ENCODE assay signal across 23 cellular contexts in genomic region chr5:33092719-33093118, GRCh38.
"Had no signal": no experiment of that assay in that cellular context is flagged by ENCODE, and none has a peak within 500 bp of the region (broad histone marks: within the 10 kb centered on the region; RNA-seq: fewer than 3 reads in every experiment).

No MANE protein-coding gene starts in this region.

- H3K9me3 Mint-ChIP-seq: activated naive CD8-positive, alpha-beta T cell treated with anti-CD3 and anti-CD28 coated beads, Interleukin-2, amount 50 U/mL, for 24 hours had no signal

- H3K4me3 ChIP-seq: colonic mucosa, gastrocnemius medialis, spleen, testis, transverse colon, uterus had no signal

- ATAC-seq: activated CD4-positive, CD25-positive, alpha-beta regulatory T cell treated with anti-CD3 and anti-CD28 coated beads, Interleukin-2, amount 50 U/mL, for 24 hours; activated naive CD8-positive, alpha-beta T cell treated with anti-CD3 and anti-CD28 coated beads, Interleukin-2, amount 50 U/mL, for 24 hours; gastrocnemius medialis; left ventricle myocardium superior; naive thymus-derived CD4-positive, alpha-beta T cell; right cardiac atrium; stimulated activated naive CD8-positive, alpha-beta T cell treated with anti-CD3 and anti-CD28 coated beads, Interleukin-15, Interleukin-2, amounts not matched to agents 100 U/mL and 50 U/mL, for 24 hours; T-helper 17 cell had no signal

- H3K4me1 ChIP-seq: colonic mucosa, gastrocnemius medialis, spleen, testis, transverse colon, uterus had no signal

- H3K9me3 ChIP-seq: colonic mucosa, gastrocnemius medialis, testis, transverse colon, uterus had no signal

- H3K36me3 Mint-ChIP-seq: activated CD4-positive, alpha-beta memory T cell treated with anti-CD3 and anti-CD28 coated beads for 36 hours; activated naive CD4-positive, alpha-beta T cell treated with anti-CD3 and anti-CD28 coated beads, Interleukin-2, amount 50 U/mL, for 24 hours; naive thymus-derived CD4-positive, alpha-beta T cell had no signal

- H3K4me3 Mint-ChIP-seq: activated CD4-positive, alpha-beta memory T cell treated with anti-CD3 and anti-CD28 coated beads for 36 hours; activated naive CD4-positive, alpha-beta T cell treated with anti-CD3 and anti-CD28 coated beads, Interleukin-2, amount 50 U/mL, for 24 hours; activated naive CD8-positive, alpha-beta T cell treated with anti-CD3 and anti-CD28 coated beads, Interleukin-2, amount 50 U/mL, for 24 hours; activated T-cell treated with anti-CD3 and anti-CD28 coated beads, Interleukin-2, amount 50 U/mL, for 24 hours; naive thymus-derived CD4-positive, alpha-beta T cell; T-helper 17 cell had no signal

- DNase-seq: activated CD4-positive, alpha-beta memory T cell treated with anti-CD3 and anti-CD28 coated beads for 36 hours; activated CD4-positive, alpha-beta T cell treated with anti-CD3 and anti-CD28 coated beads for 48 hours; activated CD8-positive, alpha-beta memory T cell treated with anti-CD3 and anti-CD28 coated beads, Interleukin-2, amount 50 U/mL, for 4 hours; activated naive CD8-positive, alpha-beta T cell treated with anti-CD3 and anti-CD28 coated beads, Interleukin-2, amount 50 U/mL, for 24 hours; activated T-cell treated with anti-CD3 and anti-CD28 coated beads, Interleukin-2, amount 50 U/mL, for 24 hours; colonic mucosa; effector CD8-positive, alpha-beta T cell; gastrocnemius medialis; glutamatergic neuron; islet precursor cell; left ventricle myocardium superior; naive thymus-derived CD4-positive, alpha-beta T cell; right cardiac atrium; spleen; stimulated activated naive CD8-positive, alpha-beta T cell treated with anti-CD3 and anti-CD28 coated beads, Interleukin-15, Interleukin-2, amounts not matched to agents 100 U/mL and 50 U/mL, for 24 hours; T-helper 17 cell; T1000; testis; transverse colon; uterus; WERI-Rb-1 had no signal

- H3K27me3 ChIP-seq: colonic mucosa, gastrocnemius medialis, spleen, testis, transverse colon, uterus had no signal

- H3K27ac ChIP-seq: colonic mucosa, gastrocnemius medialis, spleen, testis, transverse colon, uterus, WERI-Rb-1 had no signal

- H3K27me3 Mint-ChIP-seq: activated CD4-positive, alpha-beta memory T cell treated with anti-CD3 and anti-CD28 coated beads for 36 hours; activated naive CD4-positive, alpha-beta T cell treated with anti-CD3 and anti-CD28 coated beads, Interleukin-2, amount 50 U/mL, for 24 hours; activated naive CD8-positive, alpha-beta T cell treated with anti-CD3 and anti-CD28 coated beads, Interleukin-2, amount 50 U/mL, for 24 hours; activated T-cell treated with anti-CD3 and anti-CD28 coated beads, Interleukin-2, amount 50 U/mL, for 24 hours; naive thymus-derived CD4-positive, alpha-beta T cell; T-helper 17 cell had no signal

- H3K4me1 Mint-ChIP-seq: activated naive CD4-positive, alpha-beta T cell treated with anti-CD3 and anti-CD28 coated beads, Interleukin-2, amount 50 U/mL, for 24 hours; activated naive CD8-positive, alpha-beta T cell treated with anti-CD3 and anti-CD28 coated beads, Interleukin-2, amount 50 U/mL, for 24 hours; naive thymus-derived CD4-positive, alpha-beta T cell; T-helper 17 cell had no signal

- H3K36me3 ChIP-seq: colonic mucosa, gastrocnemius medialis, spleen, transverse colon, uterus, WERI-Rb-1 had no signal

- H3K27ac Mint-ChIP-seq: activated CD4-positive, alpha-beta memory T cell treated with anti-CD3 and anti-CD28 coated beads for 36 hours; activated naive CD4-positive, alpha-beta T cell treated with anti-CD3 and anti-CD28 coated beads, Interleukin-2, amount 50 U/mL, for 24 hours; activated naive CD8-positive, alpha-beta T cell treated with anti-CD3 and anti-CD28 coated beads, Interleukin-2, amount 50 U/mL, for 24 hours; activated T-cell treated with anti-CD3 and anti-CD28 coated beads, Interleukin-2, amount 50 U/mL, for 24 hours; naive thymus-derived CD4-positive, alpha-beta T cell; T-helper 17 cell had no signal
